In genomic region chr9:112050544-112051475, GRCh38 we compare ENCODE assay signal across 11 cellular contexts.
DNase-seq lines count a peak whose midpoint lies in the region; ATAC-seq, FAIRE-seq and TF ChIP-seq lines count a peak whose summit lies in the region.
"Had no signal": no experiment of that assay in that cellular context is flagged by ENCODE, and none has a peak within 500 bp of the region (broad histone marks: within the 10 kb centered on the region; RNA-seq: fewer than 3 reads in every experiment).

No MANE protein-coding gene starts in this region.

- ATAC-seq in GM21390 (IDR thresholded peaks at IDR 0.05; ENCODE audit: unreplicated experiment) = no peak

- H3K4me3 ChIP-seq in HFF-Myc (replicated peaks; ENCODE audit: low read depth, low read length) (no peak overlapping the region), bronchial epithelial cell (ENCODE audit: low read depth, low read length) (no peak overlapping the region), kidney epithelial cell (ENCODE audit: low read depth, low read length) (no peak overlapping the region), skin epidermis (no peak overlapping the region)

- peak; percentile 89 for DNase-seq in HFF-Myc (ENCODE audit: extremely low read depth, low read depth)
- DNase-seq in bronchial epithelial cell (ENCODE audit: low read depth) = peak; percentile 53
- peak; percentile 94 for DNase-seq in kidney epithelial cell (ENCODE audit: low read depth)
- DNase-seq in ecto neural progenitor cell (ENCODE audit: low spot score) = no peak
- DNase-seq in UCSD-AML1 (lab: John Stamatoyannopoulos, UW; ENCODE audit: unreplicated experiment) = no peak
- DNase-seq in OCI-M1 (lab: John Stamatoyannopoulos, UW) = no peak
- DNase-seq: activated effector memory CD4-positive, alpha-beta T cell treated with Interleukin-2 at 50 U/mL for 16 hours; MM.1S; stimulated activated CD4-positive, alpha-beta T cell treated with anti-CD3 and anti-CD28 coated beads, Interleukin-15, amount 100 ng/mL, for 24 hours had no signal

- no peak for FAIRE-seq in bronchial epithelial cell (lab: Jason Lieb, UNC)

- peak overlapping the region in 18 of 21 experiments; percentile 23 to 78 (median 53) for H3K27ac ChIP-seq in skin epidermis

- H3K27me3 ChIP-seq in bronchial epithelial cell (ENCODE audit: control insufficient read depth, insufficient read depth, low read length) (no peaks in the 10 kb centered on the region), kidney epithelial cell (ENCODE audit: control insufficient read depth, insufficient read depth, low read length) (no peaks in the 10 kb centered on the region)

- TF ChIP-seq CTCF in HFF-Myc (IDR thresholded peaks at IDR 0.05; ENCODE audit: low read depth, low read length, missing control alignments) (no peak), bronchial epithelial cell (IDR thresholded peaks at IDR 0.05; ENCODE audit: insufficient read depth, low read length, severe bottlenecking) (no peak), kidney epithelial cell (IDR thresholded peaks at IDR 0.05; ENCODE audit: insufficient read depth, low read length, poor library complexity, severe bottlenecking) (no peak)

- no peaks in the 10 kb centered on the region for H3K36me3 ChIP-seq in bronchial epithelial cell (ENCODE audit: control insufficient read depth, insufficient read depth, low read length)
- H3K36me3 ChIP-seq in kidney epithelial cell (ENCODE audit: control insufficient read depth, insufficient read depth, low read length) = no peaks in the 10 kb centered on the region

Comparison
In these comparisons a context has a peak if more than half of its experiments do, and no peak if none do; other contexts are left out.
1. DNase-seq: peak in HFF-Myc (single experiment), bronchial epithelial cell (single experiment) and kidney epithelial cell (single experiment); none in ecto neural progenitor cell (single experiment), UCSD-AML1 (single experiment) and OCI-M1 (single experiment).